8 cellular contexts compared by ENCODE assay signal in the genomic region with DNA sequence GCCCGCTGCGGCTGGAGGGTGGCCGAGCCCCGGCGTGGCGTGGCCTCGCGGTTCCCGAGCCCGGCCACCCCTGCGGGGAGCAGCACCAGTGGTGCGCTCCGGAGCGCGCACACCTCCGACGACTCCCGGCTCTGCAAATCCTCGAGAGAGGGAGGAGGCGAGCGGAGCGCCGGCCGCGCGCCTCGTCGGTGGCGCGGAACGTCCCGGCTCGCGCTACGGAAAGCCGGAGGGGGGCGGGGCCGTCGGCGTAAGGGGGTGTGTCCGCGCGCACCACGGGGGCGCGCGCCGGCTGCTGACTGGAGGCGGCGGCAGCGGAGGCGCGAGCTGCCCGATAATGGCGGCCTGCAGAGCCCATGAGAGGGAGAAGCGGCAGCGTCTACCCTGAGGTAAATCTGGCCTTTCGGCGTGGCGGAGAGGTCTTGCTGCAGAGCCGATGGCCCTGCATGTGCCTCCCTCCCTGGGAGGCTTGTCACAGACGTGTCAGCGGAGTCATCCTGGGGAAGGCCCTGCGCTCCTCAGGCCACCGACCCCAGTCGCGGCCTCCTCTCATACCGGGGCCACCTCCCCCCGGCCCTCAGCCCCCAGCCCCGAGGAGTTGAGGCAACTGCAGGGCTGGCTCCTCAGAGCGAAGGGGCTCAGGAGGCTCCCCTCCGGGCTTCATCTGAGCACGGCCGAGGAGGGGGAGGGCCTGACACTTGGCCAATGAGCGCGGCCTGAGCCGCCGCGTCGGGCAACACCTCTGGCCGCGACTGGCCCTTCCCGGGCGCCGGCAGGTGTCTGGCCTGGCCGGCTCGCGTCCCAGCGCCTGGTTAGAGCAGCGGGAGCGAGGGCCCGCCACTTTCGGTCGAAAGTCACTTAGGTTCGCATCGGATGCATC. TPM values are rescaled to one million over a fixed set of nuclear protein-coding genes. Genes with fewer than 3 reads are reported as not detected.
DNase-seq lines count a peak whose midpoint lies in the region; ATAC-seq, FAIRE-seq and TF ChIP-seq lines count a peak whose summit lies in the region.

Gene PDIK1L (plus strand): TSS at position 295 of the 877 bp plus-strand sequence. CDS start 2,485 bp downstream, outside the sequence.

- peaks cover 0 to 3% of the 10 kb centered on the region in 2 donors for H3K36me3 ChIP-seq in kidney (ENCODE audit: control insufficient read depth in 1 of 2, insufficient read depth in 2 of 2, low read length in 2 of 2)

- DNase-seq in AG09319 (ENCODE audit: extremely low read depth, low read depth) (peak; percentile 93), NCI-H446 treated with DMSO at 0.1 percent for 48 hours (lab: John Stamatoyannopoulos, UW) (peak; percentile 89), kidney (peak; percentile 98)
- DNase-seq in central memory CD4-positive, alpha-beta T cell, result peak; percentile 93
- DNase-seq in stimulated activated CD4-positive, alpha-beta T cell treated with anti-CD3 and anti-CD28 coated beads, Interleukin-12 subunit alpha, Interleukin-12 subunit beta, amount 100 ng/mL, for 48 hours (ENCODE audit: low read depth in 2 of 3, low spot score in 1 of 3), result peak; percentile 90 to 95 (median 90)

- FAIRE-seq in kidney (lab: Jason Lieb, UNC), result no peak

- peak; percentile 59 for ATAC-seq in HG03378 (IDR thresholded peaks at IDR 0.05; ENCODE audit: unreplicated experiment)
- peak; percentile 87 to 88 for ATAC-seq in activated CD4-positive, CD25-positive, alpha-beta regulatory T cell treated with anti-CD3 and anti-CD28 coated beads, Interleukin-2, amount 50 U/mL, for 24 hours

- H3K9ac ChIP-seq in kidney (ENCODE audit: low read length in 2 of 2), result peak within 1 kb of the TSS; percentile 83 to 84

- H3K9me3 ChIP-seq in kidney (ENCODE audit: control insufficient read depth in 1 of 2, low read length in 2 of 2), result no peaks in the 10 kb centered on the region

- H3K4me1 ChIP-seq in kidney (ENCODE audit: control insufficient read depth in 1 of 2, insufficient read depth in 1 of 2, low read depth in 1 of 2, low read length in 2 of 2), result peaks cover 4 to 7% of the 10 kb centered on the region in 2 donors

- intact Hi-C loops in kidney (cut with DNase I), result no loop called here

- H3K4me3 ChIP-seq in kidney (ENCODE audit: low read length in 2 of 2), result peak within 1 kb of the TSS; percentile 96 to 97

- peak; percentile 70 for TF ChIP-seq POLR2A in GM19099 (IDR thresholded peaks at IDR 0.05; ENCODE audit: extremely low read depth, insufficient read length, low read depth)

- peak within 1 kb of the TSS; percentile 91 to 95 for H3K27ac ChIP-seq in kidney (ENCODE audit: low read depth in 2 of 2, low read length in 2 of 2)

- TF ChIP-seq CTCF in AG09319 (IDR thresholded peaks at IDR 0.05; ENCODE audit: low read depth, low read length), result no peak
- no peak for TF ChIP-seq CTCF in kidney (IDR thresholded peaks at IDR 0.05; ENCODE audit: borderline replicate concordance, extremely low read depth, insufficient read depth)

RNA-seq across cellular contexts. Expression of gene PDIK1L, which starts in this region (rescaled TPM):
- total RNA-seq in kidney, result 13.9 TPM
- 3.7 TPM for polyA plus RNA-seq in kidney (ENCODE audit: insufficient read depth, low read depth, low replicate concordance)

Comparison
In these comparisons a context has a peak if more than half of its experiments do, and no peak if none do; other contexts are left out.
1. Peak in every context shown above with its lines: DNase-seq, ATAC-seq, H3K4me3 ChIP-seq and H3K27ac ChIP-seq.